ENCODE assay signal across 12 cellular contexts in the genomic region with DNA sequence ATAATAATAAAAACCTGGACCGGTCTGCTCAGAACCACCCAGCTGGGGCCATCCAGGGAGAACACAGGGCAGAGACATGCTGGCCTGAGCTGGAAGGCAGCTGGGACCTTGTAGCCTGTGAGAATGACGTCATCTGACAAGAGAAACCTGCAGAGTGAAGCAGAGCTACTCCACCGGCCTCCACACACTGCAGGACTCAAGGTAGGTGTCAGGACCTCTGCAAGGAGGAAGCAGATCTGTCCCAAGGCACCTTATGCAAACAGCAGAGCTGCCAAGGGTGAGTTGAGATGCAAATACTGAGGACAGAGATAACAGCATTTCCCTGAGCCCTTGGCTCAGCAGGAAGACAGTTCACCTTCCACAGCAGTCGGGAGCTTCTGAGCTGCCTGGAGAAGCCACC. TPM values are rescaled to one million over a fixed set of nuclear protein-coding genes. Genes with fewer than 3 reads are reported as not detected.
A peak's percentile ranks its signal among the peaks of the same experiment; 100 is the strongest.
DNase-seq lines count a peak whose midpoint lies in the region; ATAC-seq and TF ChIP-seq lines count a peak whose summit lies in the region.
"Had no signal": no experiment of that assay in that cellular context is flagged by ENCODE, and none has a peak within 500 bp of the region (broad histone marks: within the 10 kb centered on the region; RNA-seq: fewer than 3 reads in every experiment).

No MANE protein-coding gene starts in this region.

- H3K36me3 ChIP-seq in effector memory CD4-positive, alpha-beta T cell (ENCODE audit: control insufficient read depth, insufficient read depth, low read length) = no peaks in the 10 kb centered on the region

- DNase-seq in DMS53 treated with DMSO at 0.1 percent for 48 hours (lab: John Stamatoyannopoulos, UW; ENCODE audit: unreplicated experiment) (peak; percentile 20), LNCaP clone FGC (ENCODE audit: low read depth) (peak; percentile 99), right cardiac atrium (no peak), Kasumi-1 (lab: John Stamatoyannopoulos, UW) (no peak)
- no peak for DNase-seq in effector memory CD4-positive, alpha-beta T cell
- DNase-seq: NCI-H1092; NCI-H524 treated with DMSO at 0.1 percent for 48 hours; stimulated activated CD4-positive, alpha-beta T cell treated with anti-CD3 and anti-CD28 coated beads, Interleukin-4, amount 100 ng/mL, for 1 hour; stimulated activated naive CD4-positive, alpha-beta T cell treated with Interleukin-2 at 50 U/mL for 16 hours had no signal

- peak; percentile 76 for ATAC-seq in GM21515 (IDR thresholded peaks at IDR 0.05; ENCODE audit: unreplicated experiment)
- ATAC-seq in right cardiac atrium = peak; percentile 25 to 43
- no peak for ATAC-seq in HG02759 (IDR thresholded peaks at IDR 0.05; ENCODE audit: unreplicated experiment)
- no peak for ATAC-seq in GM21360 (IDR thresholded peaks at IDR 0.05; ENCODE audit: unreplicated experiment)

- H3K4me1 ChIP-seq in right cardiac atrium (ENCODE audit: control insufficient read depth, insufficient read depth, low read length) = peaks cover 5% of the 10 kb centered on the region
- H3K4me1 ChIP-seq in effector memory CD4-positive, alpha-beta T cell (ENCODE audit: control insufficient read depth, insufficient read depth, low read length, poor library complexity, severe bottlenecking) = no peaks in the 10 kb centered on the region

- intact Hi-C loops in right cardiac atrium (cut with DNase I) = no loop called here

- H3K27ac ChIP-seq in right cardiac atrium (ENCODE audit: low read length) = no peak overlapping the region
- no peak overlapping the region for H3K27ac ChIP-seq in effector memory CD4-positive, alpha-beta T cell (ENCODE audit: insufficient read depth, low read length, poor library complexity, severe bottlenecking)

- H3K9me3 ChIP-seq in right cardiac atrium (ENCODE audit: control insufficient read depth, low read length) = no peaks in the 10 kb centered on the region
- no peaks in the 10 kb centered on the region for H3K9me3 ChIP-seq in effector memory CD4-positive, alpha-beta T cell (ENCODE audit: control insufficient read depth, low read length)

- 0 out of 2 replicates have a peak overlapping the region, but pooled peaks have one; percentile 14 for H3K4me3 ChIP-seq in LNCaP clone FGC (ENCODE audit: low read depth, low read length)
- no peak overlapping the region for H3K4me3 ChIP-seq in right cardiac atrium (ENCODE audit: low read length)
- no peak overlapping the region for H3K4me3 ChIP-seq in effector memory CD4-positive, alpha-beta T cell (ENCODE audit: insufficient read depth, low read depth, low read length, poor library complexity, severe bottlenecking)

- no peak for TF ChIP-seq CTCF in LNCaP clone FGC (IDR thresholded peaks at IDR 0.05; ENCODE audit: control insufficient read depth, extremely low read depth, insufficient read depth)

- H3K27me3 ChIP-seq in right cardiac atrium (ENCODE audit: control insufficient read depth, insufficient read depth) = no peaks in the 10 kb centered on the region
- no peaks in the 10 kb centered on the region for H3K27me3 ChIP-seq in effector memory CD4-positive, alpha-beta T cell (replicated peaks; ENCODE audit: control insufficient read depth, insufficient read depth, low read length, poor library complexity, severe bottlenecking)

- WGBS in right cardiac atrium = 31% methylated on average over 4 of the region's 4 CpGs

RNA-seq across cellular contexts. Expression of a gene that starts 51.8 kb away (rescaled TPM):
- 10 to 100 TPM; 40.1 to 58.9 (median 54.3) TPM for total RNA-seq in right cardiac atrium
- polyA plus RNA-seq in right cardiac atrium = 27.8 TPM

Comparison
In these comparisons a context has a peak if more than half of its experiments do, and no peak if none do; other contexts are left out.
1. DNase-seq: peak in DMS53 treated with DMSO at 0.1 percent for 48 hours (single experiment) and LNCaP clone FGC (single experiment); none in right cardiac atrium (0 of 3), effector memory CD4-positive, alpha-beta T cell (0 of 3) and Kasumi-1 (0 of 2).
2. ATAC-seq: peak in GM21515 (single experiment) and right cardiac atrium (2 of 2); none in HG02759 (single experiment) and GM21360 (single experiment).